In the genomic region with DNA sequence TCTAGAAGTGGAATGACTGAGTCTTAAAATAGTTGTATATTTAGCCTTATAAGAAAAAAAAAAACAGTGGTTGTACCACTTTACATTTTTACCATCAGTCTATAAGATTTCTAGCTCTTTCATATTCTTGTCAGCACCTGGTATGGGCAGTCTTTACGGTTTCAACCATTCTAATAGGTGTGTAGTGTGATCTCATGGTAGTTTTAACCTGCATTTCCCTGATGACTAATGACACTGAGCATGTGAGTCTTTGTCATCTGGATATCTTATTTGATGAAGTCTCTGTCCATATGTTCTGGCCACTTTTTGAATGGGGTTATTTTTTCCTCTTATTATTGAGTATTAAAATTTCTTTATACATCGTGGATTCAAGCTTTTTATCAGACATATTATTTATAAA, we compare ENCODE assay signal across 22 cellular contexts.
DNase-seq lines count a peak whose midpoint lies in the region; ATAC-seq, FAIRE-seq and TF ChIP-seq lines count a peak whose summit lies in the region.
"Had no signal": no experiment of that assay in that cellular context is flagged by ENCODE, and none has a peak within 500 bp of the region (broad histone marks: within the 10 kb centered on the region; RNA-seq: fewer than 3 reads in every experiment).

No MANE protein-coding gene starts in this region.

- no peaks in the 10 kb centered on the region for H4K20me1 ChIP-seq in PC-3 (ENCODE audit: low read length)

- peaks cover 17% of the 10 kb centered on the region for H3K4me1 ChIP-seq in PC-3 (ENCODE audit: insufficient read depth, low read length)

- no peaks in the 10 kb centered on the region for H3F3A ChIP-seq in PC-3 (ENCODE audit: low read length, unreplicated experiment)

- H3K36me3 ChIP-seq in PC-3 (ENCODE audit: low read depth, low read length) (no peaks in the 10 kb centered on the region), bronchial epithelial cell (ENCODE audit: control insufficient read depth, insufficient read depth, low read length) (no peaks in the 10 kb centered on the region)

- H3K27me3 ChIP-seq in PC-3 (ENCODE audit: low read length) (no peaks in the 10 kb centered on the region), bronchial epithelial cell (ENCODE audit: control insufficient read depth, insufficient read depth, low read length) (no peaks in the 10 kb centered on the region)

- H3K27ac ChIP-seq in PC-3 (ENCODE audit: low read length): no peak overlapping the region
- H3K27ac ChIP-seq: SK-N-MC had no signal

- H3K4me2 ChIP-seq in PC-3 (ENCODE audit: low read length): no peak overlapping the region

- no peaks in the 10 kb centered on the region for H3K9me3 ChIP-seq in PC-3 (ENCODE audit: low read length)

- H3K4me3 ChIP-seq in PC-3 (ENCODE audit: low read length) (no peak overlapping the region), bronchial epithelial cell (ENCODE audit: low read depth, low read length) (no peak overlapping the region)
- H3K4me3 ChIP-seq: K562, SK-N-MC had no signal

- H3K9ac ChIP-seq in PC-3 (ENCODE audit: low read length): no peak overlapping the region

- DNase-seq in DMS53 (lab: John Stamatoyannopoulos, UW) (peak; percentile 69), PC-3 (peak; percentile 59), bronchial epithelial cell (ENCODE audit: low read depth) (peak; percentile 94), renal cortical epithelial cell (ENCODE audit: low read depth) (peak; percentile 50), mesenteric fat pad (ENCODE audit: low spot score) (no peak), NCI-H146 (lab: John Stamatoyannopoulos, UW) (no peak)
- DNase-seq: CD4-positive, CD25-positive, alpha-beta regulatory T cell; COR-L47; H7; NCI-H1092 treated with DMSO at 0.1 percent for 48 hours; NCI-H1436 treated with DMSO at 0.1 percent for 48 hours; NCI-H2029 treated with DMSO at 0.1 percent for 48 hours; NCI-H2171; NCI-H345; NCI-H774; NK-92 treated with Interleukin-12 subunit alpha and Interleukin-12 subunit beta, amount 100 ng/mL, for 24 hours; SHP77 treated with DMSO at 0.1 percent for 48 hours; T-cell had no signal

- intact Hi-C loops in PC-3 (cut with micrococcal nuclease): no loop called here

- no peaks in the 10 kb centered on the region for H3K9me2 ChIP-seq in PC-3 (replicated peaks; ENCODE audit: low read length)

- no peak overlapping the region for H2AFZ ChIP-seq in PC-3 (ENCODE audit: low read length)

- TF ChIP-seq CTCF in PC-3 (conservative IDR thresholded peaks at IDR 0.05; ENCODE audit: low read depth, low read length) (no peak), bronchial epithelial cell (IDR thresholded peaks at IDR 0.05; ENCODE audit: insufficient read depth, low read length, severe bottlenecking) (no peak)

- ATAC-seq in PC-3: peak; percentile 42; the same call in 1 of the 2 replicates
- no peak for ATAC-seq in HG02970 (IDR thresholded peaks at IDR 0.05; ENCODE audit: low FRiP score, unreplicated experiment)
- ATAC-seq: HepG2, K562, T-cell had no signal

- CTCF ChIA-PET in PC-3 (lab: Charles Lee): no interaction called here

- POLR2A ChIA-PET in PC-3 (lab: Charles Lee; ENCODE audit: unreplicated experiment): interaction anchor here (0.5 kb wide), 1 partner anchor 969 kb away, joined by 3 read pairs; no protein-coding TSS in a partner anchor

- no TSS peak for BruUV-seq in PC-3 (replicated peaks; lab: Mats Ljungman, UMichigan)

- H3K79me2 ChIP-seq in PC-3 (ENCODE audit: low read length): no peaks in the 10 kb centered on the region

- no peak for FAIRE-seq in bronchial epithelial cell (lab: Jason Lieb, UNC)
- FAIRE-seq: HepG2, K562 had no signal

Comparison
In these comparisons a context has a peak if more than half of its experiments do, and no peak if none do; other contexts are left out.
1. DNase-seq: peak in DMS53 (single experiment), PC-3 (single experiment), bronchial epithelial cell (single experiment) and renal cortical epithelial cell (single experiment); none in mesenteric fat pad (single experiment) and NCI-H146 (single experiment).